8 cellular contexts compared by ENCODE assay signal in genomic region chr11:17077240-17077519, GRCh38. TPM values are rescaled to one million over a fixed set of nuclear protein-coding genes. Genes with fewer than 3 reads are reported as not detected.
DNase-seq lines count a peak whose midpoint lies in the region; ATAC-seq and TF ChIP-seq lines count a peak whose summit lies in the region.

No MANE protein-coding gene starts in this region.

- H3K4me3 Mint-ChIP-seq in WTC11 (peak overlapping the region; percentile 99), glutamatergic neuron (ENCODE audit: unreplicated experiment) (peak overlapping the region; percentile 97)

- peak overlapping the region; percentile 99 for H3K4me3 ChIP-seq in retinal pigment epithelial cell (ENCODE audit: low read length)

- peaks cover 37% of the 10 kb centered on the region for H3K36me3 Mint-ChIP-seq in WTC11
- no peaks in the 10 kb centered on the region for H3K36me3 Mint-ChIP-seq in glutamatergic neuron (ENCODE audit: unreplicated experiment)

- peaks cover 24% of the 10 kb centered on the region for H3K4me1 Mint-ChIP-seq in WTC11
- H3K4me1 Mint-ChIP-seq in glutamatergic neuron (ENCODE audit: low read depth, unreplicated experiment), result peaks cover 7% of the 10 kb centered on the region

- TF ChIP-seq CTCF in WTC11 (IDR thresholded peaks at IDR 0.05), result no peak
- TF ChIP-seq CTCF in glutamatergic neuron (IDR thresholded peaks at IDR 0.05; ENCODE audit: partially characterized antibody, unreplicated experiment), result no peak
- TF ChIP-seq CTCF in retinal pigment epithelial cell (conservative IDR thresholded peaks at IDR 0.05; ENCODE audit: low read depth, low read length), result no peak

- CTCF ChIA-PET in WTC11 (lab: Charles Lee), result interaction anchor here (0.6 to 1.7 kb wide), 7 partner anchors 14 to 291 kb away, joined by 3 to 7 read pairs (median 4); partner anchors contain the start of gene PLEKHA7

- ATAC-seq in HG02938 (IDR thresholded peaks at IDR 0.05; ENCODE audit: unreplicated experiment) (peak; percentile 22), WTC11 (no peak)

- peak; percentile 22 for DNase-seq in SIG-M5 treated with dmso at 0.1 percent for 504 hours (lab: John Stamatoyannopoulos, UW; ENCODE audit: unreplicated experiment)
- DNase-seq in SIG-M5 (lab: John Stamatoyannopoulos, UW), result no peak
- DNase-seq in WTC11 (ENCODE audit: low spot score), result no peak
- DNase-seq in glutamatergic neuron, result no peak
- no peak for DNase-seq in retinal pigment epithelial cell (ENCODE audit: low read depth)
- DNase-seq in T-helper 9 cell, result no peak
- no peak for DNase-seq in GDM1 (lab: John Stamatoyannopoulos, UW)

- no peaks in the 10 kb centered on the region for H3K27me3 Mint-ChIP-seq in WTC11 (ENCODE audit: low read depth)
- H3K27me3 Mint-ChIP-seq in glutamatergic neuron (ENCODE audit: unreplicated experiment), result peaks cover 12% of the 10 kb centered on the region

- H3K9me3 Mint-ChIP-seq in WTC11, result no peaks in the 10 kb centered on the region
- H3K9me3 Mint-ChIP-seq in glutamatergic neuron (ENCODE audit: unreplicated experiment), result peaks cover 11% of the 10 kb centered on the region

- POLR2A ChIA-PET in WTC11 (lab: Charles Lee), result interaction anchor here (0.6 to 1.6 kb wide), 13 partner anchors 10 to 339 kb away, joined by 3 to 10 read pairs (median 3); partner anchors contain the start of gene PIK3C2A

- H3K27ac Mint-ChIP-seq in WTC11 (peak overlapping the region; percentile 96), glutamatergic neuron (ENCODE audit: unreplicated experiment) (peak overlapping the region; percentile 97)

TF ChIP-seq in WTC11, 78 proteins besides CTCF, POLR2A, EP300 and RAD21:
- 0 out of 2 replicates have a peak, but pooled peaks have one; percentile 36 for TF ChIP-seq FOXJ3 (CRISPR knock-in tag; IDR thresholded peaks at IDR 0.05; ENCODE audit: borderline replicate concordance)
- no peak for TF ChIP-seq ZNF671 (CRISPR knock-in tag; IDR thresholded peaks at IDR 0.05)
- 0 out of 2 replicates have a peak, but pooled peaks have one; percentile 3 for TF ChIP-seq KAT7 (CRISPR knock-in tag; IDR thresholded peaks at IDR 0.05; ENCODE audit: borderline replicate concordance)
- 0 out of 2 replicates have a peak, but pooled peaks have one; percentile 5 for TF ChIP-seq FOXP4 (CRISPR knock-in tag; IDR thresholded peaks at IDR 0.05)
- TF ChIP-seq NFATC4 (CRISPR knock-in tag; IDR thresholded peaks at IDR 0.05), result 0 out of 2 replicates have a peak, but pooled peaks have one; percentile 14
- 0 out of 2 replicates have a peak, but pooled peaks have one; percentile 15 for TF ChIP-seq ATF1 (CRISPR knock-in tag; IDR thresholded peaks at IDR 0.05)
- 0 out of 2 replicates have a peak, but pooled peaks have one; percentile 32 for TF ChIP-seq ZNF232 (CRISPR knock-in tag; IDR thresholded peaks at IDR 0.05)
- TF ChIP-seq GRHL2 (CRISPR knock-in tag; IDR thresholded peaks at IDR 0.05; ENCODE audit: insufficient replicate concordance, severe bottlenecking), result no peak
- no peak for TF ChIP-seq TP53 (CRISPR knock-in tag; IDR thresholded peaks at IDR 0.05)

RNA-seq across cellular contexts. Expression of gene RPS13, which starts 0.3 kb away (rescaled TPM):
- 1,191 to 1,268 TPM (median 1,200 TPM) in 3 replicates for total RNA-seq in WTC11 (2021)
- 683 TPM for total RNA-seq in glutamatergic neuron (ENCODE audit: unreplicated experiment)
